8 cellular contexts compared by ENCODE assay signal in genomic region chr10:74244097-74244685, GRCh38.
A peak's percentile ranks its signal among the peaks of the same experiment; 100 is the strongest.
DNase-seq lines count a peak whose midpoint lies in the region; ATAC-seq, FAIRE-seq and TF ChIP-seq lines count a peak whose summit lies in the region.

No MANE protein-coding gene starts in this region.

- peak; percentile 87 for TF ChIP-seq CTCF in CD4-positive, alpha-beta T cell (IDR thresholded peaks at IDR 0.05)
- TF ChIP-seq CTCF in GM12873 (IDR thresholded peaks at IDR 0.05; ENCODE audit: insufficient read depth, low read depth, low read length, missing control alignments) (peak; percentile 28), Panc1 (IDR thresholded peaks at IDR 0.05) (peak; percentile 62; the same call in 1 of the 2 replicates)

- H3K9me3 Mint-ChIP-seq in CD4-positive, alpha-beta T cell, result no peaks in the 10 kb centered on the region

- CTCF ChIA-PET in CD4-positive, alpha-beta T cell (lab: Charles Lee), result interaction anchor here (0.7 to 1.7 kb wide), 7 partner anchors 9 to 991 kb away, joined by 3 to 5 read pairs (median 3); no protein-coding TSS in a partner anchor
- CTCF ChIA-PET in Panc1 (lab: Charles Lee), result interaction anchor here (1.0 to 1.1 kb wide), 2 partner anchors 9 to 854 kb away, joined by 3 to 6 read pairs; no protein-coding TSS in a partner anchor

- POLR2A ChIA-PET in CD4-positive, alpha-beta T cell (lab: Charles Lee), result interaction anchor here (0.9 kb wide), 1 partner anchor 991 kb away, joined by 3 read pairs; the partner anchor contains the start of gene COMTD1
- POLR2A ChIA-PET in Panc1 (lab: Charles Lee), result no interaction called here

- no peaks in the 10 kb centered on the region for H3K36me3 ChIP-seq in Panc1 (ENCODE audit: control insufficient read depth, insufficient read depth, low read length)

- no peak overlapping the region for H3K27ac Mint-ChIP-seq in CD4-positive, alpha-beta T cell

- H3K4me3 Mint-ChIP-seq in CD4-positive, alpha-beta T cell, result no peak overlapping the region

- no peak for ATAC-seq in CD4-positive, alpha-beta T cell (ENCODE audit: poor library complexity)
- no peak for ATAC-seq in Panc1

- intact Hi-C loops in CD4-positive, alpha-beta T cell (cut with DNase I, micrococcal nuclease), result loop anchor here (1.0 to 5.0 kb wide), 3 partner anchors 778 to 856 kb away; no protein-coding TSS in a partner anchor
- intact Hi-C loops in Panc1 (cut with micrococcal nuclease; ENCODE audit: unreplicated experiment), result no loop called here

- no peak for DNase-seq in CD4-positive, alpha-beta T cell
- DNase-seq in Panc1 (ENCODE audit: low read depth, low spot score) (no peak), erythroblast (lab: John Stamatoyannopoulos, UW) (peak; percentile 64 to 81), putamen (ENCODE audit: low spot score) (peak; percentile 17), urothelium cell line (ENCODE audit: low spot score) (no peak), D341Med (ENCODE audit: low spot score) (no peak)
- no peak for DNase-seq in activated naive CD4-positive, alpha-beta T cell treated with Interleukin-2 at 50 U/mL for 16 hours

- H3K9me3 ChIP-seq in CD4-positive, alpha-beta T cell (ENCODE audit: control insufficient read depth, low read length), result no peaks in the 10 kb centered on the region
- no peaks in the 10 kb centered on the region for H3K9me3 ChIP-seq in Panc1 (ENCODE audit: control insufficient read depth, insufficient read depth, low read depth, low read length)

- H3K4me1 ChIP-seq in Panc1 (ENCODE audit: control insufficient read depth, insufficient read depth, low read length), result no peaks in the 10 kb centered on the region

- no peak for FAIRE-seq in urothelium cell line (lab: Jason Lieb, UNC)

- H3K27me3 Mint-ChIP-seq in CD4-positive, alpha-beta T cell, result no peaks in the 10 kb centered on the region

- TF ChIP-seq POLR2A in erythroblast (IDR thresholded peaks at IDR 0.05; ENCODE audit: low read length), result no peak

- BruUV-seq in Panc1 (replicated peaks; lab: Mats Ljungman, UMichigan), result no TSS peak

- H3K27ac ChIP-seq in CD4-positive, alpha-beta T cell (ENCODE audit: low read depth, low read length), result no peak overlapping the region
- H3K27ac ChIP-seq in Panc1 (ENCODE audit: low read length), result no peak overlapping the region

- in situ Hi-C loops in Panc1 (cut with HindIII; ENCODE audit: low pct_unique_long_range_greater_than_20kb, low sequenced_read_pairs), result no loop called here

- H3K4me1 Mint-ChIP-seq in CD4-positive, alpha-beta T cell (ENCODE audit: low read depth), result no peaks in the 10 kb centered on the region

- no peak overlapping the region for H3K4me3 ChIP-seq in Panc1 (ENCODE audit: low read depth in 2 of 2, low read length in 2 of 2)

- H3K27me3 ChIP-seq in CD4-positive, alpha-beta T cell (ENCODE audit: control insufficient read depth, insufficient read depth, low read length), result no peaks in the 10 kb centered on the region
- H3K27me3 ChIP-seq in Panc1 (ENCODE audit: control insufficient read depth, insufficient read depth, low read length), result no peaks in the 10 kb centered on the region

- H3K36me3 Mint-ChIP-seq in CD4-positive, alpha-beta T cell (ENCODE audit: low read depth), result peaks cover 9% of the 10 kb centered on the region

Comparison
In these comparisons a context has a peak if more than half of its experiments do, and no peak if none do; other contexts are left out.
1. DNase-seq: peak in erythroblast (2 of 2) and putamen (single experiment); none in CD4-positive, alpha-beta T cell (0 of 10), Panc1 (single experiment), urothelium cell line (single experiment), D341Med (single experiment) and activated naive CD4-positive, alpha-beta T cell treated with Interleukin-2 at 50 U/mL for 16 hours (single experiment).
2. CTCF ChIP-seq: peak in every context shown above with its lines; median percentile 87 in CD4-positive, alpha-beta T cell; 62 in Panc1; 28 in GM12873.